18 cellular contexts compared by ENCODE assay signal in the genomic region with DNA sequence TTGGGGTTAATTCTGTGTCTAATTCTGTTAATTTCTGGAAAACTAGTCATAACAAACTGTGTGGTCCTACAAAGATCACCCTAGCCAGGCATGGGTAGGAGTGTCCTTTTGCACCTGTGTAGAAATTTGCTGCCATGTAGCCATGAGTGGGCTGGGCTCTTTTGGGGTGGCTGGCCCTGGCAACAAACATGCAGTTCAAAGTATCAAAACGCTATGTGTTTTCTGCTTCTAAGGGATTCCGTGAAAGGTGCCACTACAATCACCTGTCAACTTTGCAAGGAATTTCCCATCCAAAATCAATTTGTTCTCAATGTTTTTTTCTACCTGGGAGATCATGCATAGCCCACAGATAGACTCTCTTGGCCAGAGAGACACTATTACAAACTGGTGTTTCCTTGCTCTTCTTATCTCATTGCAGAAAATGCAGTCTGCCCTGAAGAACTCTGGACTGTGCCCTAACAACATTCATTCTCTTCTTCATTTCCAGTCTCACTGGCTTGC.
DNase-seq lines count a peak whose midpoint lies in the region; ATAC-seq, FAIRE-seq and TF ChIP-seq lines count a peak whose summit lies in the region.
"Had no signal": no experiment of that assay in that cellular context is flagged by ENCODE, and none has a peak within 500 bp of the region (broad histone marks: within the 10 kb centered on the region; RNA-seq: fewer than 3 reads in every experiment).

No MANE protein-coding gene starts in this region.

- no peaks in the 10 kb centered on the region for H3F3A ChIP-seq in GM23338 (replicated peaks; ENCODE audit: low read depth)

- no peak overlapping the region for H3K4me3 Mint-ChIP-seq in GM23338
- H3K4me3 Mint-ChIP-seq: CD14-positive monocyte; CD8-positive, alpha-beta T cell had no signal

- FAIRE-seq in small intestine (lab: Jason Lieb, UNC): no peak
- FAIRE-seq: A204.1, GM19239, H54 had no signal

- no peaks in the 10 kb centered on the region for H3K9me3 ChIP-seq in mesenchymal stem cell (ENCODE audit: control insufficient read depth, low read length)
- no peaks in the 10 kb centered on the region for H3K9me3 ChIP-seq in small intestine (ENCODE audit: control insufficient read depth, low read depth)
- H3K9me3 ChIP-seq: BE2C had no signal

- H3K18ac ChIP-seq in mesenchymal stem cell (ENCODE audit: low read depth in 1 of 2, low read length in 2 of 2): peak overlapping the region in 1 of 2 experiments; percentile 23

- H4K20me1 ChIP-seq in GM23338 (replicated peaks; ENCODE audit: insufficient read depth): no peaks in the 10 kb centered on the region

- H4K91ac ChIP-seq in mesenchymal stem cell (ENCODE audit: low read length): no peak overlapping the region

- H3K79me1 ChIP-seq in mesenchymal stem cell (replicated peaks; ENCODE audit: low read length, poor library complexity, severe bottlenecking): no peaks in the 10 kb centered on the region

- H2BK15ac ChIP-seq in mesenchymal stem cell (ENCODE audit: low read depth, poor library complexity, severe bottlenecking): no peak overlapping the region

- peak overlapping the region; percentile 24; the same call in 1 of the 2 replicates for H2AFZ ChIP-seq in GM23338
- no peak overlapping the region for H2AFZ ChIP-seq in mesenchymal stem cell (ENCODE audit: low read depth, low read length)

- peaks cover 4% of the 10 kb centered on the region for H3K27me3 Mint-ChIP-seq in GM23338 (ENCODE audit: insufficient read depth, low read depth, poor library complexity)

- no peak overlapping the region for H3K23ac ChIP-seq in mesenchymal stem cell (ENCODE audit: low read length in 2 of 2)

- H3K9me3 Mint-ChIP-seq in GM23338: no peaks in the 10 kb centered on the region
- H3K9me3 Mint-ChIP-seq: CD8-positive, alpha-beta T cell had no signal

- H3K9me2 ChIP-seq in GM23338 (ENCODE audit: insufficient read depth): peaks cover 6% of the 10 kb centered on the region

- no peak overlapping the region for H3K4ac ChIP-seq in mesenchymal stem cell (ENCODE audit: low read depth in 1 of 2, low read length in 2 of 2)

- TF ChIP-seq CTCF in GM23338 (conservative IDR thresholded peaks at IDR 0.05; ENCODE audit: low read depth in 2 of 2): no peak

- no peaks in the 10 kb centered on the region for H3K27me3 ChIP-seq in GM23338 (ENCODE audit: insufficient read depth)
- no peaks in the 10 kb centered on the region for H3K27me3 ChIP-seq in mesenchymal stem cell (ENCODE audit: control insufficient read depth in 1 of 2, insufficient read depth in 1 of 2, low read length in 2 of 2)
- no peaks in the 10 kb centered on the region for H3K27me3 ChIP-seq in small intestine (ENCODE audit: control insufficient read depth in 2 of 2, insufficient read depth in 2 of 2, low read length in 2 of 2)
- H3K27me3 ChIP-seq: BE2C had no signal

- no peak overlapping the region for H2BK12ac ChIP-seq in mesenchymal stem cell (ENCODE audit: low read length in 2 of 2)

- H3K4me1 ChIP-seq in GM23338 (ENCODE audit: insufficient read depth) (no peaks in the 10 kb centered on the region), mesenchymal stem cell (ENCODE audit: control insufficient read depth, insufficient read depth, low read depth, low read length) (peaks cover 8% of the 10 kb centered on the region), small intestine (ENCODE audit: control insufficient read depth in 2 of 2, insufficient read depth in 1 of 2, low read depth in 1 of 2, low read length in 1 of 2) (no peaks in the 10 kb centered on the region)
- H3K4me1 ChIP-seq: BE2C had no signal

- WGBS in mesenchymal stem cell: over 99% methylated on average over 2 of the region's 2 CpGs
- WGBS in small intestine, 3 donors: 21 to 74% (median 45%) methylated on average over 2 of the region's 2 CpGs

- H3K27ac ChIP-seq in GM23338 (ENCODE audit: low read depth): no peak overlapping the region
- no peak overlapping the region for H3K27ac ChIP-seq in mesenchymal stem cell (ENCODE audit: low read length, poor library complexity, severe bottlenecking)
- H3K27ac ChIP-seq in small intestine (ENCODE audit: low read depth in 1 of 2, low read length in 1 of 2): no peak overlapping the region
- H3K27ac ChIP-seq: HL-60 had no signal

- H3K4me1 Mint-ChIP-seq in GM23338: no peaks in the 10 kb centered on the region

- H3K4me3 ChIP-seq in GM23338 (no peak overlapping the region), mesenchymal stem cell (ENCODE audit: insufficient read depth in 1 of 2, low read depth in 1 of 2, low read length in 2 of 2) (no peak overlapping the region), small intestine (ENCODE audit: low read depth in 1 of 2, low read length in 2 of 2) (no peak overlapping the region)

- ATAC-seq in GM23338 (no peak), left colon (peak; percentile 37), HG02571 (IDR thresholded peaks at IDR 0.05; ENCODE audit: unreplicated experiment) (no peak)
- ATAC-seq: CD8-positive, alpha-beta T cell; HCT116 had no signal

- H3K79me2 ChIP-seq in GM23338 (replicated peaks; ENCODE audit: insufficient read depth): no peaks in the 10 kb centered on the region

- no peak overlapping the region for H3K27ac Mint-ChIP-seq in GM23338
- H3K27ac Mint-ChIP-seq: CD8-positive, alpha-beta T cell had no signal

- no peaks in the 10 kb centered on the region for H3K36me3 Mint-ChIP-seq in GM23338 (ENCODE audit: low read depth)
- H3K36me3 Mint-ChIP-seq: CD14-positive monocyte; CD8-positive, alpha-beta T cell had no signal

- H3K4me2 ChIP-seq in GM23338: no peak overlapping the region
- H3K4me2 ChIP-seq in mesenchymal stem cell (ENCODE audit: low read length, poor library complexity, severe bottlenecking): no peak overlapping the region

- H3K36me3 ChIP-seq in GM23338 (ENCODE audit: insufficient read depth) (no peaks in the 10 kb centered on the region), mesenchymal stem cell (ENCODE audit: control insufficient read depth in 1 of 2, insufficient read depth in 2 of 2, low read depth in 1 of 2, low read length in 2 of 2) (no peaks in the 10 kb centered on the region), small intestine (ENCODE audit: control insufficient read depth in 2 of 2, insufficient read depth in 2 of 2, low read length in 2 of 2) (no peaks in the 10 kb centered on the region)
- H3K36me3 ChIP-seq: BE2C had no signal

- DNase-seq in GM23338 (ENCODE audit: low spot score) (no peak), left colon (no peak), mesenchymal stem cell (no peak), small intestine (peak; percentile 63), NCI-H748 (lab: John Stamatoyannopoulos, UW; ENCODE audit: unreplicated experiment) (no peak), NCI-H345 (lab: John Stamatoyannopoulos, UW) (no peak)
- DNase-seq: BE2C; CD8-positive, alpha-beta T cell; COR-L47; DND-41; GDM1 had no signal

- intact Hi-C loops in left colon (cut with DNase I, micrococcal nuclease): no loop called here

- H2AK5ac ChIP-seq in mesenchymal stem cell (ENCODE audit: low read length, severe bottlenecking): no peak overlapping the region

- no peak overlapping the region for H3K14ac ChIP-seq in mesenchymal stem cell (ENCODE audit: low read length in 2 of 2)

- H3K9ac ChIP-seq in mesenchymal stem cell (ENCODE audit: low read length): peak overlapping the region; percentile 14

- no peak overlapping the region for H4K8ac ChIP-seq in mesenchymal stem cell (ENCODE audit: low read length)

- H2BK5ac ChIP-seq in mesenchymal stem cell (ENCODE audit: low read depth, low read length, poor library complexity, severe bottlenecking): no peak overlapping the region

- H2BK120ac ChIP-seq in mesenchymal stem cell (ENCODE audit: low read depth, low read length): no peak overlapping the region

TF ChIP-seq in GM23338, 12 proteins besides CTCF, POLR2A, EP300 and RAD21:
- TF ChIP-seq, protein P1, sequence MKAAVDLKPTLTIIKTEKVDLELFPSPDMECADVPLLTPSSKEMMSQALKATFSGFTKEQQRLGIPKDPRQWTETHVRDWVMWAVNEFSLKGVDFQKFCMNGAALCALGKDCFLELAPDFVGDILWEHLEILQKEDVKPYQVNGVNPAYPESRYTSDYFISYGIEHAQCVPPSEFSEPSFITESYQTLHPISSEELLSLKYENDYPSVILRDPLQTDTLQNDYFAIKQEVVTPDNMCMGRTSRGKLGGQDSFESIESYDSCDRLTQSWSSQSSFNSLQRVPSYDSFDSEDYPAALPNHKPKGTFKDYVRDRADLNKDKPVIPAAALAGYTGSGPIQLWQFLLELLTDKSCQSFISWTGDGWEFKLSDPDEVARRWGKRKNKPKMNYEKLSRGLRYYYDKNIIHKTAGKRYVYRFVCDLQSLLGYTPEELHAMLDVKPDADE (IDR thresholded peaks at IDR 0.05): no peak
